21 cellular contexts compared by ENCODE assay signal in genomic region chr3:14550651-14551611, GRCh38. TPM values are rescaled to one million over a fixed set of nuclear protein-coding genes. Genes with fewer than 3 reads are reported as not detected.
DNase-seq lines count a peak whose midpoint lies in the region; ATAC-seq, FAIRE-seq and TF ChIP-seq lines count a peak whose summit lies in the region.
"Had no signal": no experiment of that assay in that cellular context is flagged by ENCODE, and none has a peak within 500 bp of the region (broad histone marks: within the 10 kb centered on the region; RNA-seq: fewer than 3 reads in every experiment).

No MANE protein-coding gene starts in this region.

- no peak overlapping the region for H3K4me3 Mint-ChIP-seq in astrocyte (ENCODE audit: unreplicated experiment)
- H3K4me3 Mint-ChIP-seq: nephron progenitor cell; stimulated activated memory B cell treated with anti-CD40 and anti-IgM and Interleukin-4, amounts not matched to agents 10 μg/mL and 1 μg/mL and 100 μg/mL, for 72 hours had no signal

- H3K4me1 ChIP-seq in astrocyte (ENCODE audit: insufficient read depth, low read length) (peaks cover 11% of the 10 kb centered on the region), aorta (ENCODE audit: control insufficient read depth in 1 of 2, insufficient read depth in 2 of 2, low read length in 2 of 2) (no peaks in the 10 kb centered on the region)

- no peaks in the 10 kb centered on the region for H3K36me3 ChIP-seq in astrocyte (ENCODE audit: insufficient read depth, low read length)
- no peaks in the 10 kb centered on the region for H3K36me3 ChIP-seq in aorta (ENCODE audit: control insufficient read depth in 1 of 2, insufficient read depth in 2 of 2, low read length in 1 of 2)
- H3K36me3 ChIP-seq in H7 (replicated peaks; ENCODE audit: control insufficient read depth, insufficient read depth, low read length), result no peaks in the 10 kb centered on the region
- H3K36me3 ChIP-seq: transverse colon had no signal

- H3K4me2 ChIP-seq in astrocyte (ENCODE audit: low read length), result peak overlapping the region; percentile 11
- H3K4me2 ChIP-seq: hepatocyte, KMS-11 had no signal

- no peak overlapping the region for H2AFZ ChIP-seq in astrocyte (ENCODE audit: low read depth, low read length)
- H2AFZ ChIP-seq: hepatocyte had no signal

- ATAC-seq in left ventricle myocardium superior (no peak), Right ventricle myocardium inferior (no peak), aorta (ENCODE audit: low FRiP score) (no peak), GM19463 (IDR thresholded peaks at IDR 0.05; ENCODE audit: unreplicated experiment) (no peak)
- ATAC-seq: stimulated activated memory B cell treated with anti-CD40 and anti-IgM and Interleukin-4, amounts not matched to agents 10 μg/mL and 1 μg/mL and 100 μg/mL, for 72 hours had no signal

- no peak for FAIRE-seq in astrocyte (lab: Jason Lieb, UNC)
- FAIRE-seq: H54 had no signal

- intact Hi-C loops in left ventricle myocardium superior (cut with micrococcal nuclease) (no loop called here), Right ventricle myocardium inferior (cut with DNase I) (no loop called here), aorta (cut with DNase I) (no loop called here)

- no peak overlapping the region for H3K9ac ChIP-seq in astrocyte (ENCODE audit: low read length)
- H3K9ac ChIP-seq: KMS-11 had no signal

- H3K27me3 ChIP-seq in astrocyte (ENCODE audit: insufficient read depth, low read length), result peaks cover 42% of the 10 kb centered on the region
- peaks cover 0 to 2% of the 10 kb centered on the region in 2 donors for H3K27me3 ChIP-seq in aorta (ENCODE audit: control insufficient read depth in 1 of 2, insufficient read depth in 2 of 2, low read length in 1 of 2)
- no peaks in the 10 kb centered on the region; the same call in 1 of the 2 replicates for H3K27me3 ChIP-seq in H7 (ENCODE audit: control insufficient read depth, insufficient read depth, low read length)
- H3K27me3 ChIP-seq: hepatocyte had no signal

- peak; percentile 14 for DNase-seq in left ventricle myocardium superior
- no peak for DNase-seq in Right ventricle myocardium inferior (ENCODE audit: missing footprints)
- peak; percentile 41 for DNase-seq in astrocyte (ENCODE audit: low read depth)
- DNase-seq in fibroblast of the aortic adventitia (ENCODE audit: low read depth), result peak; percentile 50
- peak; percentile 14 to 66 for DNase-seq in aorta
- DNase-seq in activated T-cell treated with anti-CD3 and anti-CD28 coated beads, Interleukin-2, amount 50 U/mL, for 1 hour, result no peak
- DNase-seq in H7, result no peak
- DNase-seq: activated CD4-positive, CD25-positive, alpha-beta regulatory T cell treated with anti-CD3 and anti-CD28 coated beads, Interleukin-2, amount 50 U/mL, for 72 hours; central memory CD4-positive, alpha-beta T cell; islet precursor cell; NCI-H1092 treated with DMSO at 0.1 percent for 48 hours; NCI-H2107; NCI-H526 treated with DMSO at 0.1 percent for 48 hours; nephron progenitor cell; transverse colon had no signal

- 57 to 60% methylated on average over 24 of the region's 24 CpGs for WGBS in aorta, 2 donors

- H3K27ac ChIP-seq in astrocyte (ENCODE audit: low read depth, low read length) (no peak overlapping the region), aorta (ENCODE audit: low read depth in 1 of 2, low read length in 2 of 2) (no peak overlapping the region)
- H3K27ac ChIP-seq: hepatocyte, KMS-11, transverse colon had no signal

- no peaks in the 10 kb centered on the region for H4K20me1 ChIP-seq in astrocyte (ENCODE audit: insufficient read depth, low read length)

- H3K79me2 ChIP-seq in astrocyte (ENCODE audit: insufficient read depth, low read length), result no peaks in the 10 kb centered on the region
- H3K79me2 ChIP-seq: hepatocyte had no signal

- no peaks in the 10 kb centered on the region for H3K36me3 Mint-ChIP-seq in astrocyte (ENCODE audit: low read depth, unreplicated experiment)
- H3K36me3 Mint-ChIP-seq: stimulated activated memory B cell treated with anti-CD40 and anti-IgM and Interleukin-4, amounts not matched to agents 10 μg/mL and 1 μg/mL and 100 μg/mL, for 72 hours had no signal

- H3K9me3 Mint-ChIP-seq in astrocyte (ENCODE audit: unreplicated experiment), result no peaks in the 10 kb centered on the region
- H3K9me3 Mint-ChIP-seq: nephron progenitor cell; stimulated activated memory B cell treated with anti-CD40 and anti-IgM and Interleukin-4, amounts not matched to agents 10 μg/mL and 1 μg/mL and 100 μg/mL, for 72 hours had no signal

- H3K4me1 Mint-ChIP-seq in astrocyte (ENCODE audit: low read depth, unreplicated experiment), result peaks cover 9% of the 10 kb centered on the region

- H3K27me3 Mint-ChIP-seq in astrocyte (ENCODE audit: low read depth, unreplicated experiment), result peaks cover 69% of the 10 kb centered on the region

- H3K27ac Mint-ChIP-seq in astrocyte (ENCODE audit: unreplicated experiment), result no peak overlapping the region
- H3K27ac Mint-ChIP-seq: nephron progenitor cell; stimulated activated memory B cell treated with anti-CD40 and anti-IgM and Interleukin-4, amounts not matched to agents 10 μg/mL and 1 μg/mL and 100 μg/mL, for 72 hours had no signal

- H3K4me3 ChIP-seq in astrocyte (ENCODE audit: insufficient read depth, low read depth, low read length), result no peak overlapping the region
- H3K4me3 ChIP-seq in fibroblast of the aortic adventitia (ENCODE audit: low read depth, low read length), result no peak overlapping the region
- no peak overlapping the region for H3K4me3 ChIP-seq in aorta (ENCODE audit: low read length in 2 of 2)
- H3K4me3 ChIP-seq in H7 (ENCODE audit: insufficient read depth, low read depth, low read length), result no peak overlapping the region
- H3K4me3 ChIP-seq: hepatocyte, transverse colon had no signal

- H3K9me3 ChIP-seq in astrocyte (ENCODE audit: insufficient read depth, low read depth, low read length) (no peaks in the 10 kb centered on the region), aorta (ENCODE audit: control insufficient read depth, low read length) (no peaks in the 10 kb centered on the region)
- H3K9me3 ChIP-seq: transverse colon had no signal

- no peak for TF ChIP-seq CTCF in astrocyte (IDR thresholded peaks at IDR 0.05; ENCODE audit: insufficient read depth, low read depth, low read length)
- no peak for TF ChIP-seq CTCF in fibroblast of the aortic adventitia (IDR thresholded peaks at IDR 0.05; ENCODE audit: insufficient read depth, low read length)

RNA-seq across cellular contexts. Expression of gene GRIP2, which starts 10.8 kb away (rescaled TPM):
- total RNA-seq in left ventricle myocardium superior (37.0 TPM), Right ventricle myocardium inferior (39.3 TPM), astrocyte (3.1 and 3.3 TPM in 2 replicates), fibroblast of the aortic adventitia (ENCODE audit: low replicate concordance) (0.90 TPM in 2 replicates), aorta (1 to 10 TPM; 3.1 to 8.6 TPM)
- polyA plus RNA-seq in aorta, result under 1 TPM; 0.50 to 0.61 TPM
- total RNA-seq in H7 (2014; rRNA removed; shearing (Covaris generic)), result 2.2 and 2.9 TPM in 2 replicates
- total RNA-seq: OCI-LY7 had no signal

Comparison
In these comparisons a context has a peak if more than half of its experiments do, and no peak if none do; other contexts are left out.
1. DNase-seq: peak in left ventricle myocardium superior (single experiment), astrocyte (single experiment), fibroblast of the aortic adventitia (single experiment) and aorta (2 of 2); none in Right ventricle myocardium inferior (single experiment), activated T-cell treated with anti-CD3 and anti-CD28 coated beads, Interleukin-2, amount 50 U/mL, for 1 hour (single experiment) and H7 (single experiment).